In the genomic region with DNA sequence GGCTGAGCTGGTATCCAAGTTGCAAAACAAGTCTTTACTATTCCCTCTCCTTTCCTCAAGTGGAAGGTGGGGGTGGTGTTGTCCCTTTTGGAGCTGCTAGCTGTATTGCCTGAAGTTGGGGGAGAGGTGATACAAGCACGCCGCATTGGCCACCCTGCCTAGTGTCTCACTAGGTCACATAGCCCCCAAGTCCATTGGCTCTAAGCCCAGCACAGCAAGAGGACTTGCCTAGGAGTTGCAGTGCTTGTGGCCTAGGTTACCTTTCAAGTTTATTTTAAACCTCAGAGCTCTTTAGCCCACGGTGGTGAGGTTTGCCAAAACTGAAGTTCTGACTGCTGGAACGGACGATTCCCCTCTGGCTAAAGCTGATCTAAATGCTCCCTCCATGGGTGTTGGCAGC, we compare ENCODE assay signal across 1 cellular context.
TF ChIP-seq lines count a peak whose summit lies in the region.

No MANE protein-coding gene starts in this region.

TF ChIP-seq in liver, 16 proteins besides CTCF, POLR2A, EP300 and RAD21 (continued from another document):
- TF ChIP-seq NR2F2 (IDR thresholded peaks at IDR 0.05) (no peak), YY1 (IDR thresholded peaks at IDR 0.05) (no peak), HNF4A (conservative IDR thresholded peaks at IDR 0.05) (no peak), FOXA1 (IDR thresholded peaks at IDR 0.05) (no peak), FOXA2 (IDR thresholded peaks at IDR 0.05) (no peak), HNF4G (IDR thresholded peaks at IDR 0.05) (no peak), RXRA (IDR thresholded peaks at IDR 0.05) (no peak), SP1 (IDR thresholded peaks at IDR 0.05) (no peak), GABPA (IDR thresholded peaks at IDR 0.05 in 1 of 2, conservative IDR thresholded peaks at IDR 0.05 in 1 of 2) (no peak), EGR1 (IDR thresholded peaks at IDR 0.05; ENCODE audit: low read depth in 2 of 2) (no peak), JUND (IDR thresholded peaks at IDR 0.05) (no peak), TAF1 (conservative IDR thresholded peaks at IDR 0.05) (no peak)
- TF ChIP-seq, protein P1, sequence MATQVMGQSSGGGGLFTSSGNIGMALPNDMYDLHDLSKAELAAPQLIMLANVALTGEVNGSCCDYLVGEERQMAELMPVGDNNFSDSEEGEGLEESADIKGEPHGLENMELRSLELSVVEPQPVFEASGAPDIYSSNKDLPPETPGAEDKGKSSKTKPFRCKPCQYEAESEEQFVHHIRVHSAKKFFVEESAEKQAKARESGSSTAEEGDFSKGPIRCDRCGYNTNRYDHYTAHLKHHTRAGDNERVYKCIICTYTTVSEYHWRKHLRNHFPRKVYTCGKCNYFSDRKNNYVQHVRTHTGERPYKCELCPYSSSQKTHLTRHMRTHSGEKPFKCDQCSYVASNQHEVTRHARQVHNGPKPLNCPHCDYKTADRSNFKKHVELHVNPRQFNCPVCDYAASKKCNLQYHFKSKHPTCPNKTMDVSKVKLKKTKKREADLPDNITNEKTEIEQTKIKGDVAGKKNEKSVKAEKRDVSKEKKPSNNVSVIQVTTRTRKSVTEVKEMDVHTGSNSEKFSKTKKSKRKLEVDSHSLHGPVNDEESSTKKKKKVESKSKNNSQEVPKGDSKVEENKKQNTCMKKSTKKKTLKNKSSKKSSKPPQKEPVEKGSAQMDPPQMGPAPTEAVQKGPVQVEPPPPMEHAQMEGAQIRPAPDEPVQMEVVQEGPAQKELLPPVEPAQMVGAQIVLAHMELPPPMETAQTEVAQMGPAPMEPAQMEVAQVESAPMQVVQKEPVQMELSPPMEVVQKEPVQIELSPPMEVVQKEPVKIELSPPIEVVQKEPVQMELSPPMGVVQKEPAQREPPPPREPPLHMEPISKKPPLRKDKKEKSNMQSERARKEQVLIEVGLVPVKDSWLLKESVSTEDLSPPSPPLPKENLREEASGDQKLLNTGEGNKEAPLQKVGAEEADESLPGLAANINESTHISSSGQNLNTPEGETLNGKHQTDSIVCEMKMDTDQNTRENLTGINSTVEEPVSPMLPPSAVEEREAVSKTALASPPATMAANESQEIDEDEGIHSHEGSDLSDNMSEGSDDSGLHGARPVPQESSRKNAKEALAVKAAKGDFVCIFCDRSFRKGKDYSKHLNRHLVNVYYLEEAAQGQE (IDR thresholded peaks at IDR 0.05) = no peak
- TF ChIP-seq, protein P2, sequence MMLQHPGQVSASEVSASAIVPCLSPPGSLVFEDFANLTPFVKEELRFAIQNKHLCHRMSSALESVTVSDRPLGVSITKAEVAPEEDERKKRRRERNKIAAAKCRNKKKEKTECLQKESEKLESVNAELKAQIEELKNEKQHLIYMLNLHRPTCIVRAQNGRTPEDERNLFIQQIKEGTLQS (IDR thresholded peaks at IDR 0.05) = no peak
